In the genomic region with DNA sequence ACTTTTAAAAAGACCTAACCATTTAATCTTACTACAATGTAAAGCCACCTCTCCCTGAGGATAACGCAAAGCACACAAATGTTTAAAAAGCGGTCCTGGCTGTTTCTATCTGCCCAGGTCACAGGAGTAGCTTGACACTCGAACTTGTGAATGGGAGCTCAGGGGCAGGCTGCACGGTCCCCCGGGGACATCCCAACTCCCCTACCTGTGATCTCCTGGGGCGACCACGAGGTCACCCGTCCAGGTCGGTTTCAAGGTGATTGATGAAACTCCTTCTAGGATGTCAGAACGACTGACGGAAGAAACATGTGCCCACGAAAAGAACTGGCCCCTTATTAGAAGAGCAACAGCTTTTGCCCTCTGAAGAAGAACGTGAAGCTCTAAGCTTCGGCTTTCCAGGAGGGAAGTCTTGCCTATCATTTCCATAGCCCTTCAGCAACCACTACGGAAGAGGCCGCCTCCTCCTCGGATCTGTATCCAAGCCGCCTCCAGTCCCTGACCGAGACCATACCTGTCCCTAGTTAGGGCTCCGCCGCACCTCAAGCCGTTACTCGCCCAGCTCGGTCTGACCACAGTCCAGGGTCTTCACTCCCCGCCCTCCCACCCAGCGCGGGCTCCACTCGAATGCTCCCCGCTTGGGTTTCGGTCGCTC, we compare ENCODE assay signal across 8 cellular contexts. TPM values are rescaled to one million over a fixed set of nuclear protein-coding genes. Genes with fewer than 3 reads are reported as not detected.
A peak's percentile ranks its signal among the peaks of the same experiment; 100 is the strongest.
DNase-seq lines count a peak whose midpoint lies in the region; ATAC-seq and TF ChIP-seq lines count a peak whose summit lies in the region.

No MANE protein-coding gene starts in this region.

- H3K27ac Mint-ChIP-seq in CD14-positive monocyte, result peak overlapping the region; percentile 95 to 99 (median 98)
- peak overlapping the region; percentile 98 to 99 for H3K27ac Mint-ChIP-seq in T-cell
- H3K27ac Mint-ChIP-seq in dendritic cell treated with granulocyte-macrophage colony-stimulating factor and Interleukin-4, amounts not matched to agents 40 ng/mL and 50 ng/mL, for 4 days, result peak overlapping the region; percentile 98

- RAD21 ChIA-PET in HCT116 (lab: Charles Lee; ENCODE audit: low non-redundant PET in 1 of 2, low total read pairs in 2 of 2, uncharacterized antibody in 2 of 2, unreplicated experiment in 2 of 2), result no interaction called here

- peak overlapping the region; percentile 98 for H3K9ac ChIP-seq in HCT116 (ENCODE audit: low read length)

- POLR2A ChIA-PET in HCT116 (lab: Charles Lee), result interaction anchor here (0.6 to 2.2 kb wide), 24 partner anchors 8 to 1835 kb away, joined by 3 to 23 read pairs (median 4); no protein-coding TSS in a partner anchor
- POLR2A ChIA-PET in T-cell (lab: Charles Lee), result interaction anchor here (0.7 to 1.7 kb wide), 10 partner anchors 8 to 1592 kb away, joined by 3 to 14 read pairs (median 5); no protein-coding TSS in a partner anchor

- CTCF ChIA-PET in HCT116 (lab: Charles Lee) (interaction anchor here (1.3 kb wide), 1 partner anchor 56 kb away, joined by 5 read pairs; a partner anchor contains a TSS), T-cell (lab: Charles Lee) (interaction anchor here (0.6 to 2.3 kb wide), 11 partner anchors 12 to 1578 kb away, joined by 3 to 17 read pairs (median 4); a partner anchor contains a TSS)

- TF ChIP-seq CTCF in CD14-positive monocyte (IDR thresholded peaks at IDR 0.05) (no peak), HCT116 (IDR thresholded peaks at IDR 0.05 in 2 of 3, conservative IDR thresholded peaks at IDR 0.05 in 1 of 3; ENCODE audit: borderline replicate concordance in 1 of 3, insufficient read depth in 1 of 3, low read depth in 2 of 3, low read length in 2 of 3) (no peak), mucosa of descending colon (IDR thresholded peaks at IDR 0.05) (no peak), transverse colon (IDR thresholded peaks at IDR 0.05) (no peak)

- no peaks in the 10 kb centered on the region for H3K27me3 ChIP-seq in HCT116 (ENCODE audit: insufficient read depth, low read length)
- H3K27me3 ChIP-seq in transverse colon, result no peaks in the 10 kb centered on the region

- H3K4me1 Mint-ChIP-seq in CD14-positive monocyte (peaks cover 19% of the 10 kb centered on the region), T-cell (peaks cover 27 to 33% (median 30%) of the 10 kb centered on the region in 3 donors)
- peaks cover 22% of the 10 kb centered on the region for H3K4me1 Mint-ChIP-seq in dendritic cell treated with granulocyte-macrophage colony-stimulating factor and Interleukin-4, amounts not matched to agents 40 ng/mL and 50 ng/mL, for 4 days (ENCODE audit: low read depth)

- H3K4me3 Mint-ChIP-seq in CD14-positive monocyte, result peak overlapping the region; percentile 99 to 100
- H3K4me3 Mint-ChIP-seq in T-cell, result peak overlapping the region; percentile 95 to 100 (median 96)
- H3K4me3 Mint-ChIP-seq in dendritic cell treated with granulocyte-macrophage colony-stimulating factor and Interleukin-4, amounts not matched to agents 40 ng/mL and 50 ng/mL, for 4 days, result peak overlapping the region; percentile 100

- ATAC-seq in HCT116 (peak; percentile 5), T-cell (replicated peaks in 1 of 4) (peak in 2 of 4 experiments; percentile 6 to 13), mucosa of descending colon (peak; percentile 4)

- TF ChIP-seq RAD21 in HCT116 (IDR thresholded peaks at IDR 0.05; ENCODE audit: low read depth), result no peak

- BruUV-seq in HCT116 (replicated peaks; lab: Mats Ljungman, UMichigan), result no TSS peak

- peaks cover 22% of the 10 kb centered on the region for H4K20me1 ChIP-seq in HCT116 (ENCODE audit: insufficient read depth)

- H3K36me3 Mint-ChIP-seq in CD14-positive monocyte (peaks cover 32 to 37% of the 10 kb centered on the region in 2 donors), T-cell (peaks cover 28% of the 10 kb centered on the region)
- H3K36me3 Mint-ChIP-seq in dendritic cell treated with granulocyte-macrophage colony-stimulating factor and Interleukin-4, amounts not matched to agents 40 ng/mL and 50 ng/mL, for 4 days (ENCODE audit: low read depth), result peaks cover 58% of the 10 kb centered on the region

- no peaks in the 10 kb centered on the region for H3K9me3 ChIP-seq in HCT116 (ENCODE audit: control insufficient read depth in 1 of 2, insufficient read depth in 1 of 2, low read depth in 1 of 2, low read length in 2 of 2)
- no peaks in the 10 kb centered on the region for H3K9me3 ChIP-seq in mucosa of descending colon
- H3K9me3 ChIP-seq in transverse colon, result no peaks in the 10 kb centered on the region

- WGBS in transverse colon (ENCODE audit: low coverage in 1 of 2), 2 donors, result 1% methylated on average over 31 of the region's 31 CpGs; no CpG with 5 or more reads in 1 of the 2 donors

- in situ Hi-C loops in transverse colon (cut with MboI; ENCODE audit: low pct_ligation_motif_present in 1 of 4, low pct_unique_long_range_greater_than_20kb in 1 of 4, low sequenced_read_pairs in 3 of 4), result no loop called here

- H3K27me3 Mint-ChIP-seq in CD14-positive monocyte (ENCODE audit: low read depth in 3 of 3), result peaks cover 0 to 6% (median 1%) of the 10 kb centered on the region in 3 donors
- H3K27me3 Mint-ChIP-seq in T-cell, result no peaks in the 10 kb centered on the region
- peaks cover 4% of the 10 kb centered on the region for H3K27me3 Mint-ChIP-seq in dendritic cell treated with granulocyte-macrophage colony-stimulating factor and Interleukin-4, amounts not matched to agents 40 ng/mL and 50 ng/mL, for 4 days

- H3K9me2 ChIP-seq in HCT116 (ENCODE audit: insufficient read depth), result no peaks in the 10 kb centered on the region; the same call in 1 of the 2 replicates

- H3K27ac ChIP-seq in HCT116 (ENCODE audit: low read depth, low read length) (peak overlapping the region; percentile 60), transverse colon (peak overlapping the region; percentile 95 to 96 (median 95))

- H3K4me1 ChIP-seq in HCT116 (ENCODE audit: control insufficient read depth in 1 of 2, insufficient read depth in 2 of 2, low read length in 2 of 2) (peaks cover 7 to 18% of the 10 kb centered on the region in 2 experiments; a peak in 3 of 4 replicates), mucosa of descending colon (ENCODE audit: low read depth) (peaks cover 12% of the 10 kb centered on the region), transverse colon (peaks cover 0 to 57% (median 24%) of the 10 kb centered on the region in 4 donors)

- TF ChIP-seq EP300 in transverse colon (IDR thresholded peaks at IDR 0.05; ENCODE audit: low read depth), result no peak

- peaks cover 24 to 44% of the 10 kb centered on the region in 2 experiments for H3K36me3 ChIP-seq in HCT116 (ENCODE audit: control insufficient read depth in 1 of 2, insufficient read depth in 2 of 2, low read length in 2 of 2)
- peaks cover 5% of the 10 kb centered on the region for H3K36me3 ChIP-seq in mucosa of descending colon (ENCODE audit: low read depth)
- H3K36me3 ChIP-seq in transverse colon, result peaks cover 0 to 25% (median 13%) of the 10 kb centered on the region in 4 donors

- H3K4me2 ChIP-seq in HCT116 (ENCODE audit: low read length), result peak overlapping the region; percentile 93

- H3K9me3 Mint-ChIP-seq in CD14-positive monocyte (no peaks in the 10 kb centered on the region), T-cell (no peaks in the 10 kb centered on the region)
- H3K9me3 Mint-ChIP-seq in dendritic cell treated with granulocyte-macrophage colony-stimulating factor and Interleukin-4, amounts not matched to agents 40 ng/mL and 50 ng/mL, for 4 days, result no peaks in the 10 kb centered on the region

- H3K79me2 ChIP-seq in HCT116 (ENCODE audit: insufficient read depth, low read length), result peaks cover 51% of the 10 kb centered on the region

- peak overlapping the region; percentile 93 to 100 for H3K4me3 ChIP-seq in HCT116 (replicated peaks in 1 of 2; ENCODE audit: low read depth in 1 of 2, low read length in 2 of 2)
- peak overlapping the region; percentile 95 for H3K4me3 ChIP-seq in mucosa of descending colon
- H3K4me3 ChIP-seq in transverse colon, result peak overlapping the region; percentile 78 to 86 (median 82)

- H2AFZ ChIP-seq in HCT116 (ENCODE audit: low read depth, low read length, poor library complexity, severe bottlenecking), result no peak overlapping the region

- DNase-seq in CD14-positive monocyte (ENCODE audit: low spot score) (peak; percentile 50), HCT116 (ENCODE audit: low read depth, low spot score) (no peak), T-cell (peak in 7 of 34 experiments; percentile 3 to 21 (median 11)), mucosa of descending colon (peak in 1 of 3 donors; percentile 47), transverse colon (no peak), NCI-H226 (no peak), COLO829 (ENCODE audit: low spot score) (no peak)

- TF ChIP-seq POLR2A in HCT116 (IDR thresholded peaks at IDR 0.05; ENCODE audit: borderline replicate concordance, extremely low read depth, insufficient read depth, insufficient read length) (no peak), transverse colon (IDR thresholded peaks at IDR 0.05) (no peak)

- intact Hi-C loops in CD14-positive monocyte (cut with micrococcal nuclease), result loop anchor here in 1 of 2 donors (2.0 kb wide), 1 partner anchor 56 kb away; a partner anchor contains a TSS
- intact Hi-C loops in HCT116 (cut with micrococcal nuclease), result no loop called here
- intact Hi-C loops in dendritic cell treated with granulocyte-macrophage colony-stimulating factor and Interleukin-4, amounts not matched to agents 40 ng/mL and 50 ng/mL, for 4 days (cut with micrococcal nuclease), result loop anchor here (2.0 kb wide), 1 partner anchor 56 kb away; a partner anchor contains a TSS
- intact Hi-C loops in mucosa of descending colon (cut with DNase I, micrococcal nuclease), result no loop called here
- intact Hi-C loops in transverse colon (cut with DNase I; ENCODE audit: low total_unique reads), result no loop called here

TF ChIP-seq in HCT116, 20 proteins besides CTCF, POLR2A, EP300 and RAD21 (continues in another document):
- no peak for TF ChIP-seq ZBTB33 (IDR thresholded peaks at IDR 0.05; ENCODE audit: extremely low read depth, insufficient replicate concordance, low read length)

RNA-seq across cellular contexts. Expression of gene CYCS, which starts 0.4 kb away (rescaled TPM):
- polyA plus RNA-seq in CD14-positive monocyte, result 10 to 100 TPM; 80.8 to 99.3 TPM
- 224 TPM for total RNA-seq in HCT116 (2021; ENCODE audit: unreplicated experiment)
- polyA plus RNA-seq in HCT116 (2012), result 49.2 and 56.9 TPM in 2 replicates
- total RNA-seq in T-cell, result 100 to 1,000 TPM in 2 of 5 donors, 10 to 100 TPM in 3; 45.0 to 136 (median 47.3) TPM
- 100 to 1,000 TPM; 219 to 360 (median 339) TPM for total RNA-seq in mucosa of descending colon
- 100 to 1,000 TPM in 2 of 4 donors, 10 to 100 TPM in 2; 29.9 to 129 (median 66.8) TPM for total RNA-seq in transverse colon
